In genomic region chr7:152435384-152436278, GRCh38 we compare ENCODE assay signal across 8 cellular contexts. TPM values are rescaled to one million over a fixed set of nuclear protein-coding genes. Genes with fewer than 3 reads are reported as not detected.
A peak's percentile ranks its signal among the peaks of the same experiment; 100 is the strongest.
DNase-seq lines count a peak whose midpoint lies in the region; ATAC-seq and TF ChIP-seq lines count a peak whose summit lies in the region.

KMT2C (minus strand) TSS chr7:152436003; CDS start chr7:152435786, 217 bp downstream.

- no peaks in the 10 kb centered on the region for H3K27me3 ChIP-seq in H9 (ENCODE audit: insufficient read depth, low read length)
- H3K27me3 ChIP-seq in mononuclear cell (ENCODE audit: insufficient read depth, low read length): no peaks in the 10 kb centered on the region

- H3K9me3 ChIP-seq in H9 (ENCODE audit: control insufficient read depth, low read depth, low read length): no peaks in the 10 kb centered on the region
- no peaks in the 10 kb centered on the region for H3K9me3 ChIP-seq in mononuclear cell (ENCODE audit: low read depth, low read length)

- no peak for ATAC-seq in GM21360 (IDR thresholded peaks at IDR 0.05; ENCODE audit: unreplicated experiment)

- no peak within 1 kb of the TSS for H2BK20ac ChIP-seq in H9 (ENCODE audit: low read depth, low read length, poor library complexity, severe bottlenecking)

- H3K36me3 Mint-ChIP-seq in H9 (ENCODE audit: insufficient read depth in 1 of 3, low read depth in 3 of 3) (no peaks in the 10 kb centered on the region; a peak in 1 of 7 replicates), endothelial cell (ENCODE audit: low read depth, unreplicated experiment) (peaks cover 4% of the 10 kb centered on the region)

- H3K27ac Mint-ChIP-seq in H9: peak within 1 kb of the TSS in 1 of 3 experiments; percentile 52; a peak in 2 of 7 replicates
- H3K27ac Mint-ChIP-seq in endothelial cell (ENCODE audit: unreplicated experiment): peak within 1 kb of the TSS; percentile 84

- H2AK5ac ChIP-seq in H9 (ENCODE audit: insufficient read length, low read length): no peak within 1 kb of the TSS

- H4K20me1 ChIP-seq in H9 (ENCODE audit: control insufficient read depth, insufficient read depth, insufficient read length): no peaks in the 10 kb centered on the region

- peak within 1 kb of the TSS; percentile 80 to 97 for H3K4me3 Mint-ChIP-seq in H9
- peak within 1 kb of the TSS; percentile 94 for H3K4me3 Mint-ChIP-seq in endothelial cell (ENCODE audit: unreplicated experiment)

- no peak within 1 kb of the TSS for H3K56ac ChIP-seq in H9 (ENCODE audit: insufficient read length, low read depth, low read length)

- peaks cover 6% of the 10 kb centered on the region for H3K23me2 ChIP-seq in H9 (ENCODE audit: insufficient read length, low read depth, low read length, poor library complexity, severe bottlenecking)

- H2BK120ac ChIP-seq in H9 (ENCODE audit: low read depth, low read length, poor library complexity, severe bottlenecking): no peak within 1 kb of the TSS

- peak within 1 kb of the TSS; percentile 62 for H3K9ac ChIP-seq in H9 (ENCODE audit: extremely low read depth, insufficient read length, low read length)

- H2BK12ac ChIP-seq in H9 (ENCODE audit: insufficient read length, low read depth, low read length): no peak within 1 kb of the TSS

- no CpG with 5 or more reads among the region's 136 CpGs for WGBS in H9 (ENCODE audit: extremely low coverage, insufficient read length, low lambda C conversion rate)

- no peak for TF ChIP-seq CTCF in H9 (conservative IDR thresholded peaks at IDR 0.05)
- TF ChIP-seq CTCF in endothelial cell (IDR thresholded peaks at IDR 0.05; ENCODE audit: unreplicated experiment): no peak

- no peak within 1 kb of the TSS for H3K23ac ChIP-seq in H9 (ENCODE audit: insufficient read length, low read depth, low read length)

- H3K4me3 ChIP-seq in mononuclear cell (ENCODE audit: low read length): peak within 1 kb of the TSS; percentile 69

- H3K9me3 Mint-ChIP-seq in H9 (no peaks in the 10 kb centered on the region), endothelial cell (ENCODE audit: unreplicated experiment) (no peaks in the 10 kb centered on the region)

- H4K91ac ChIP-seq in H9 (ENCODE audit: insufficient read length, low read depth, low read length): no peak within 1 kb of the TSS

- H3T11ph ChIP-seq in H9 (ENCODE audit: low read length): no peak within 1 kb of the TSS

- H2BK5ac ChIP-seq in H9 (ENCODE audit: insufficient read length, low read length): no peak within 1 kb of the TSS

- H2BK15ac ChIP-seq in H9 (ENCODE audit: low read depth, low read length): no peak within 1 kb of the TSS

- no peak within 1 kb of the TSS; the same call in 1 of the 2 replicates for H3K14ac ChIP-seq in H9 (ENCODE audit: insufficient read depth, low read length)

- no peaks in the 10 kb centered on the region; the same call in 1 of the 2 replicates for H3K4me1 ChIP-seq in H9 (ENCODE audit: insufficient read depth, low read length)
- H3K4me1 ChIP-seq in mononuclear cell (ENCODE audit: insufficient read depth, low read length): peaks cover 13% of the 10 kb centered on the region

- peaks cover 14% of the 10 kb centered on the region; the same call in 1 of the 2 replicates for H3K79me2 ChIP-seq in H9 (ENCODE audit: insufficient read depth, low read length)

- no peak within 1 kb of the TSS for H3K18ac ChIP-seq in H9 (ENCODE audit: insufficient read length, low read depth, low read length)

- H3K4me1 Mint-ChIP-seq in H9 (peaks cover 25 to 42% of the 10 kb centered on the region in 2 experiments), endothelial cell (ENCODE audit: unreplicated experiment) (peaks cover 12% of the 10 kb centered on the region)

- no peak within 1 kb of the TSS for H3K4ac ChIP-seq in H9 (ENCODE audit: low read depth, low read length)

- no peak within 1 kb of the TSS for H4K5ac ChIP-seq in H9 (ENCODE audit: insufficient read length, low read depth, low read length)

- H3K79me1 ChIP-seq in H9 (ENCODE audit: insufficient read depth, low read depth, low read length, poor library complexity, severe bottlenecking): peaks cover 2% of the 10 kb centered on the region

- H2AFZ ChIP-seq in H9 (ENCODE audit: low read length): no peak within 1 kb of the TSS

- DNase-seq in Daoy (ENCODE audit: low read depth) (peak; percentile 74), H9 (peak; percentile 37), NCI-H2171 treated with DMSO at 0.1 percent for 48 hours (lab: John Stamatoyannopoulos, UW) (peak; percentile 60), endothelial cell (ENCODE audit: low spot score) (peak; percentile 52)
- peak; percentile 53 for DNase-seq in activated CD8-positive, alpha-beta memory T cell treated with anti-CD3 and anti-CD28 coated beads, Interleukin-2, amount 50 U/mL, for 4 hours
- peak; percentile 20 to 24 for DNase-seq in stimulated activated CD8-positive, alpha-beta memory T cell treated with anti-CD3 and anti-CD28 coated beads, Interleukin-2, amount 100 ng/mL, for 48 hours (ENCODE audit: low read depth in 2 of 2)

- peaks cover 13% of the 10 kb centered on the region for H3K27me3 Mint-ChIP-seq in H9 (ENCODE audit: low read depth)
- peaks cover 4% of the 10 kb centered on the region for H3K27me3 Mint-ChIP-seq in endothelial cell (ENCODE audit: unreplicated experiment)

- no peak within 1 kb of the TSS for H4K8ac ChIP-seq in H9 (replicated peaks; ENCODE audit: insufficient read length, low read depth, low read length)

- H3K27ac ChIP-seq in H9 (ENCODE audit: insufficient read length, low read depth, low read length): no peak within 1 kb of the TSS

- H3K4me2 ChIP-seq in H9 (ENCODE audit: insufficient read depth, insufficient read length, low read length): peak within 1 kb of the TSS; percentile 99

RNA-seq across cellular contexts. Expression of gene KMT2C, which starts in this region (rescaled TPM):
- 10.4 and 22.3 TPM in 2 replicates for total RNA-seq in Daoy (2014; rRNA removed; shearing (Covaris generic))
- total RNA-seq in H9 (2021) (32.2 and 33.0 TPM in 2 replicates), endothelial cell (ENCODE audit: unreplicated experiment) (59.8 TPM), mononuclear cell (122 TPM)

Comparison
In these comparisons a context has a peak if more than half of its experiments do, and no peak if none do; other contexts are left out.
1. DNase-seq: peak in every context shown above with its lines; median percentile 74 in Daoy; 60 in NCI-H2171 treated with DMSO at 0.1 percent for 48 hours; 53 in activated CD8-positive, alpha-beta memory T cell treated with anti-CD3 and anti-CD28 coated beads, Interleukin-2, amount 50 U/mL, for 4 hours; 52 in endothelial cell; 37 in H9; 22 in stimulated activated CD8-positive, alpha-beta memory T cell treated with anti-CD3 and anti-CD28 coated beads, Interleukin-2, amount 100 ng/mL, for 48 hours.